In the genomic region with DNA sequence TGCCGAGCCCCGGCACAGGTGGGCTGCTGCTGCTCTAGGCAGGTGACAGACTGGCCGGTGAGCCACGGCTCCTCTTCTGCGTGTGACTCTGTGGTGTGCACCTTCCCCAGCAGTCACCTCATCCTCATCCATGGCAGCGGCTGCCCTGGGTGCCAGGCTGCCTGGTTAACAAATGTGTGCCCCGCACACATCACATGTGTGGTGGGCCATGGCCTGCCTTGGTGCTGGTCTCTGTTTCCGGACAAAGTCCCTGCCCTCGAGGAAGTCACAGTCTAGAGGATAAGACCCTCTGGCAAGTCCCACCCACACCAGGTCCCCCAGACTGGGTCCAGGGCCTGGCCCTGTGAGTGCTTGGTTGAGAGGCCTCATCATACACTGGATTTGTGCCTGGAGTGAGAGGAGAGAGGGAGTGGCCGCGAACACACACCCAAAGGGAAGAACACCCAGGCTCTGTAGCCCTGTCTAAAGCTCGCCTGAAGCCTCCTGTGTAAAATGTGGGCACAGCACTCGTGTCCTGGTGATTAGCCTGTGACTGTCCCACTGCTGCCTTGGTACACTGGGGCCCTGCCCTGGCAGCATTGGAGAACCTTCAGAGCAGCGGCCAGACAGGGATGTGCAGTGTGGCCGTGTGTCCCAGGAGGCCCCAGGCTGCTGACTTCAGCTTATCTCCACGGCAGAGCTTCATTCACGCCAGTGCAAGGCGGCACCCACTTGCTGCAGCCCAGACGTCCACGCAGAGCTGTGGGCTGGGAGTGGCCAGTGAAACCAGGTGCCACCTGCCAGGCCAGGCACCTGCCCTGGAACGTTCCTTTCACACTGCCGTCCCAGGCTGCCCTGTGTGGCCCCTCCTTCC, we compare ENCODE assay signal across 1 cellular context.
TF ChIP-seq lines count a peak whose summit lies in the region.

No MANE protein-coding gene starts in this region.

TF ChIP-seq in H1, 55 proteins besides CTCF, POLR2A, EP300 and RAD21:
- no peak for TF ChIP-seq ZNF274 (IDR thresholded peaks at IDR 0.05; ENCODE audit: borderline replicate concordance, extremely low read depth, low read length)
- TF ChIP-seq CHD2 (IDR thresholded peaks at IDR 0.05; ENCODE audit: low read length), result no peak
- no peak for TF ChIP-seq POLR2AphosphoS5 (IDR thresholded peaks at IDR 0.05; ENCODE audit: low read depth, low read length)
- no peak for TF ChIP-seq MAX (IDR thresholded peaks at IDR 0.05)
- no peak for TF ChIP-seq RNF2 (IDR thresholded peaks at IDR 0.05; ENCODE audit: borderline replicate concordance, low read depth, low read length, missing control alignments, poor library complexity, severe bottlenecking)
- TF ChIP-seq USF2 (IDR thresholded peaks at IDR 0.05; ENCODE audit: low read length), result no peak
- no peak for TF ChIP-seq CBX5 (IDR thresholded peaks at IDR 0.05; ENCODE audit: low read depth, low read length)
- no peak for TF ChIP-seq YY1 (IDR thresholded peaks at IDR 0.05; ENCODE audit: low read depth, low read length)
- TF ChIP-seq HDAC2 (IDR thresholded peaks at IDR 0.05; ENCODE audit: borderline replicate concordance in 1 of 2, low read depth in 2 of 2, low read length in 2 of 2), result no peak
- TF ChIP-seq KDM5A (IDR thresholded peaks at IDR 0.05; ENCODE audit: low read length), result no peak
- TF ChIP-seq, protein P1, sequence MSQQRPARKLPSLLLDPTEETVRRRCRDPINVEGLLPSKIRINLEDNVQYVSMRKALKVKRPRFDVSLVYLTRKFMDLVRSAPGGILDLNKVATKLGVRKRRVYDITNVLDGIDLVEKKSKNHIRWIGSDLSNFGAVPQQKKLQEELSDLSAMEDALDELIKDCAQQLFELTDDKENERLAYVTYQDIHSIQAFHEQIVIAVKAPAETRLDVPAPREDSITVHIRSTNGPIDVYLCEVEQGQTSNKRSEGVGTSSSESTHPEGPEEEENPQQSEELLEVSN (IDR thresholded peaks at IDR 0.05), result no peak
- TF ChIP-seq, protein P2, sequence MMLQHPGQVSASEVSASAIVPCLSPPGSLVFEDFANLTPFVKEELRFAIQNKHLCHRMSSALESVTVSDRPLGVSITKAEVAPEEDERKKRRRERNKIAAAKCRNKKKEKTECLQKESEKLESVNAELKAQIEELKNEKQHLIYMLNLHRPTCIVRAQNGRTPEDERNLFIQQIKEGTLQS (IDR thresholded peaks at IDR 0.05; ENCODE audit: insufficient read depth, low read depth, low read length), result no peak
- TF ChIP-seq POU5F1 (IDR thresholded peaks at IDR 0.05; ENCODE audit: low read depth, low read length), result no peak
- TF ChIP-seq NRF1 (IDR thresholded peaks at IDR 0.05; ENCODE audit: low read depth, low read length), result no peak
- TF ChIP-seq CBX8 (IDR thresholded peaks at IDR 0.05; ENCODE audit: borderline replicate concordance, low read depth, low read length), result no peak
- TF ChIP-seq GTF2F1 (IDR thresholded peaks at IDR 0.05; ENCODE audit: borderline replicate concordance, low read depth, low read length), result no peak
- no peak for TF ChIP-seq SIX5 (IDR thresholded peaks at IDR 0.05; ENCODE audit: low read depth, low read length)
- TF ChIP-seq TAF7 (optimal IDR thresholded peaks at IDR 0.05; ENCODE audit: borderline replicate concordance, low read depth, low read length), result no peak
- TF ChIP-seq NANOG (IDR thresholded peaks at IDR 0.05; ENCODE audit: insufficient read depth, low read depth, low read length, poor library complexity, severe bottlenecking), result no peak
